In the genomic region with DNA sequence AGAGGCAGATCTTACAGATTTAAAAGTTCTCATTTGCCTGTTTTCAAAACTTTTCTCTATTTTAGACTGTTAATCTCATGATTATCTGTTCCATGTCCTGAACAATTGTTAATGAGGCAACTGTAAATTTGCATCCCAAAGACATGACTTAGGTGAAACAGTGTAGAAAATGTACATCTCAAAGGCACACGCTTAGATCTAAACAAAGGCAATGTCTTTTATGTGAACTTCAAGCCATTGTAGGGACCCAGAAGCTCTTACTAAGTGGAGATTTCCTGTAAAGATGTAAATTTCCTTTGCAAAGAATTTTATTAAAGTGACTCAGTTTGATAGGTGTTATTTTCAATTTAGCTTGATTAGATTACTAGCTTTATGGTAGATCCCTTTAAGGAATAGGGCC, we compare ENCODE assay signal across 32 cellular contexts.
"Had no signal": no experiment of that assay in that cellular context is flagged by ENCODE, and none has a peak within 500 bp of the region (broad histone marks: within the 10 kb centered on the region; RNA-seq: fewer than 3 reads in every experiment).

No MANE protein-coding gene starts in this region.

- FAIRE-seq: TTC549, urothelium cell line had no signal

- H3K9me3 Mint-ChIP-seq: activated T-helper 1 cell treated with anti-CD3 and anti-CD28 coated beads, Interleukin-12 subunit alpha, Interleukin-12 subunit beta, Interleukin-2, Interleukin-4 antibody, amounts not matched to agents 30 ng/mL and 10 ng/mL and 1 ng/mL, durations not matched to agents 14 hours and 24 hours and 36 hours; stimulated activated effector memory CD8-positive, alpha-beta T cell treated with anti-CD3 and anti-CD28 coated beads, Interleukin-12 subunit alpha, Interleukin-12 subunit beta, amount 100 ng/mL, for 72 hours; stimulated activated naive CD8-positive, alpha-beta T cell treated with anti-CD3 and anti-CD28 coated beads, Interleukin-15, Interleukin-2, amounts not matched to agents 100 ng/mL and 50 ng/mL, for 24 hours; T-helper 1 cell treated with Interleukin-12 subunit alpha and Interleukin-12 subunit beta and Interleukin-4 antibody, amounts not matched to agents 30 μg/mL and 1 μg/mL, for 36 hours had no signal

- ATAC-seq: activated CD4-positive, CD25-positive, alpha-beta regulatory T cell treated with anti-CD3 and anti-CD28 coated beads, Interleukin-2, amount 50 U/mL, for 24 hours; esophagus mucosa; foreskin keratinocyte; heart left ventricle; left cardiac atrium; left ventricle myocardium superior; sciatic nerve; stimulated activated effector memory CD8-positive, alpha-beta T cell treated with anti-CD3 and anti-CD28 coated beads, Interleukin-12 subunit alpha, Interleukin-12 subunit beta, amount 100 ng/mL, for 72 hours had no signal

- H3K4me1 ChIP-seq: foreskin keratinocyte had no signal

- H3K36me3 Mint-ChIP-seq: naive B cell; stimulated activated effector memory CD8-positive, alpha-beta T cell treated with anti-CD3 and anti-CD28 coated beads, Interleukin-12 subunit alpha, Interleukin-12 subunit beta, amount 100 ng/mL, for 72 hours had no signal

- H3K27me3 Mint-ChIP-seq: progenitor cell of endocrine pancreas had no signal

- DNase-seq: activated CD4-positive, alpha-beta T cell treated with anti-CD3 and anti-CD28 coated beads for 48 hours; activated CD4-positive, alpha-beta T cell treated with anti-CD3 and anti-CD28 coated beads, Interleukin-2, amount 50 U/mL, for 48 hours; activated CD8-positive, alpha-beta memory T cell treated with anti-CD3 and anti-CD28 coated beads, Interleukin-2, amount 50 U/mL, for 4 hours; activated effector memory CD4-positive, alpha-beta T cell treated with anti-CD3 and anti-CD28 coated beads, Interleukin-2, amount 50 U/mL, for 16 hours; activated naive CD4-positive, alpha-beta T cell treated with anti-CD3 and anti-CD28 coated beads, Interleukin-2, amount 50 U/mL, for 16 hours; activated T-cell treated with anti-CD3 and anti-CD28 coated beads, Interleukin-2, amount 50 U/mL, for 1 hour; amniotic stem cell; central memory CD4-positive, alpha-beta T cell; foreskin keratinocyte; heart left ventricle; hypothalamus; islet precursor cell; left cardiac atrium; left ventricle myocardium superior; naive B cell; nephron progenitor cell; ovary; stimulated activated CD4-positive, alpha-beta T cell treated with anti-CD3 and anti-CD28 coated beads, Interleukin-4, amount 100 ng/mL, for 24 hours; T-helper 9 cell; trophoblast cell had no signal

- H3K27ac ChIP-seq: foreskin keratinocyte, heart left ventricle, ovary, skin epidermis, thoracic aorta had no signal

- H3K9me3 ChIP-seq: ovary, thoracic aorta had no signal

- H3K4me1 Mint-ChIP-seq: naive B cell; stimulated activated effector memory CD8-positive, alpha-beta T cell treated with anti-CD3 and anti-CD28 coated beads, Interleukin-12 subunit alpha, Interleukin-12 subunit beta, amount 100 ng/mL, for 72 hours had no signal

- H3K4me3 ChIP-seq: heart left ventricle, ovary, skin epidermis, thoracic aorta had no signal

- H3K27me3 ChIP-seq: foreskin keratinocyte, heart left ventricle, ovary had no signal

- H3K27ac Mint-ChIP-seq: activated T-helper 1 cell treated with anti-CD3 and anti-CD28 coated beads, Interleukin-12 subunit alpha, Interleukin-12 subunit beta, Interleukin-2, Interleukin-4 antibody, amounts not matched to agents 30 ng/mL and 10 ng/mL and 1 ng/mL, durations not matched to agents 14 hours and 24 hours and 36 hours; nephron progenitor cell; stimulated activated effector memory CD8-positive, alpha-beta T cell treated with anti-CD3 and anti-CD28 coated beads, Interleukin-12 subunit alpha, Interleukin-12 subunit beta, amount 100 ng/mL, for 72 hours; stimulated activated naive CD8-positive, alpha-beta T cell treated with anti-CD3 and anti-CD28 coated beads, Interleukin-15, Interleukin-2, amounts not matched to agents 100 ng/mL and 50 ng/mL, for 24 hours; T-helper 1 cell treated with Interleukin-12 subunit alpha and Interleukin-12 subunit beta and Interleukin-4 antibody, amounts not matched to agents 30 μg/mL and 1 μg/mL, for 36 hours had no signal

- H3K36me3 ChIP-seq: heart left ventricle, ovary, thoracic aorta had no signal

- H3K4me3 Mint-ChIP-seq: activated T-helper 1 cell treated with anti-CD3 and anti-CD28 coated beads, Interleukin-12 subunit alpha, Interleukin-12 subunit beta, Interleukin-2, Interleukin-4 antibody, amounts not matched to agents 30 ng/mL and 10 ng/mL and 1 ng/mL, durations not matched to agents 14 hours and 24 hours and 36 hours; naive B cell; nephron progenitor cell; stimulated activated effector memory CD8-positive, alpha-beta T cell treated with anti-CD3 and anti-CD28 coated beads, Interleukin-12 subunit alpha, Interleukin-12 subunit beta, amount 100 ng/mL, for 72 hours; stimulated activated naive CD8-positive, alpha-beta T cell treated with anti-CD3 and anti-CD28 coated beads, Interleukin-15, Interleukin-2, amounts not matched to agents 100 ng/mL and 50 ng/mL, for 24 hours; T-helper 1 cell treated with Interleukin-12 subunit alpha and Interleukin-12 subunit beta and Interleukin-4 antibody, amounts not matched to agents 30 μg/mL and 1 μg/mL, for 36 hours had no signal
